26 cellular contexts compared by ENCODE assay signal in genomic region chr9:86600977-86601376, GRCh38.
"Had no signal": no experiment of that assay in that cellular context is flagged by ENCODE, and none has a peak within 500 bp of the region (broad histone marks: within the 10 kb centered on the region; RNA-seq: fewer than 3 reads in every experiment).

No MANE protein-coding gene starts in this region.

- H3K36me3 ChIP-seq: esophagus muscularis mucosa, ovary, prostate gland, right atrium auricular region had no signal

- H3K36me3 Mint-ChIP-seq: activated CD8-positive, alpha-beta memory T cell treated with anti-CD3 and anti-CD28 coated beads, Interleukin-2, amount 10 ng/mL, durations not matched to agents 7 days and 5 days; immature natural killer cell had no signal

- ATAC-seq: activated CD8-positive, alpha-beta memory T cell treated with anti-CD3 and anti-CD28 coated beads, Interleukin-2, amount 10 ng/mL, durations not matched to agents 7 days and 5 days; activated CD8-positive, alpha-beta T cell treated with anti-CD3 and anti-CD28 coated beads for 36 hours; activated naive CD8-positive, alpha-beta T cell treated with anti-CD3 and anti-CD28 coated beads, Interleukin-2, amount 50 U/mL, for 24 hours; effector memory CD8-positive, alpha-beta T cell; left lobe of liver; stimulated activated naive CD8-positive, alpha-beta T cell treated with anti-CD3 and anti-CD28 coated beads, Interleukin-15, Interleukin-2, amounts not matched to agents 100 U/mL and 50 U/mL, for 24 hours had no signal

- H3K4me3 ChIP-seq: esophagus muscularis mucosa, hepatocyte, lung, ovary, prostate gland, right atrium auricular region had no signal

- H2AFZ ChIP-seq: hepatocyte had no signal

- H3K4me1 ChIP-seq: prostate gland had no signal

- H3K9me3 ChIP-seq: esophagus muscularis mucosa, ovary, prostate gland, right atrium auricular region had no signal

- H3K4me2 ChIP-seq: hepatocyte had no signal

- H3K4me3 Mint-ChIP-seq: activated CD4-positive, alpha-beta T cell treated with anti-CD3 and anti-CD28 coated beads, Interleukin-2, amount 10 ng/mL, durations not matched to agents 7 days and 5 days; activated CD8-positive, alpha-beta memory T cell treated with anti-CD3 and anti-CD28 coated beads, Interleukin-2, amount 10 ng/mL, durations not matched to agents 7 days and 5 days; activated CD8-positive, alpha-beta T cell treated with anti-CD3 and anti-CD28 coated beads for 36 hours; activated naive CD8-positive, alpha-beta T cell treated with anti-CD3 and anti-CD28 coated beads, Interleukin-2, amount 50 U/mL, for 24 hours; central memory CD8-positive, alpha-beta T cell; effector memory CD8-positive, alpha-beta T cell; immature natural killer cell; neural crest cell had no signal

- DNase-seq: activated CD4-positive, alpha-beta T cell treated with anti-CD3 and anti-CD28 coated beads, Interleukin-2, amount 10 ng/mL, durations not matched to agents 7 days and 5 days; activated CD4-positive, CD25-positive, alpha-beta regulatory T cell treated with anti-CD3 and anti-CD28 coated beads, Interleukin-2, amount 50 U/mL, for 72 hours; activated CD8-positive, alpha-beta memory T cell treated with anti-CD3 and anti-CD28 coated beads, Interleukin-2, amount 10 ng/mL, durations not matched to agents 7 days and 5 days; activated CD8-positive, alpha-beta T cell treated with anti-CD3 and anti-CD28 coated beads for 36 hours; activated effector memory CD4-positive, alpha-beta T cell treated with anti-CD3 and anti-CD28 coated beads, Interleukin-2, amount 50 U/mL, for 16 hours; activated naive CD4-positive, alpha-beta T cell treated with anti-CD3 and anti-CD28 coated beads, Interleukin-2, amount 50 U/mL, for 16 hours; activated naive CD8-positive, alpha-beta T cell treated with anti-CD3 and anti-CD28 coated beads, Interleukin-2, amount 50 U/mL, for 24 hours; activated T-cell treated with anti-CD3 and anti-CD28 coated beads for 4 hours; effector memory CD8-positive, alpha-beta T cell; glutamatergic neuron; immature natural killer cell; ovary; stimulated activated CD4-positive, alpha-beta T cell treated with anti-CD3 and anti-CD28 coated beads, Interleukin-12 subunit alpha, Interleukin-12 subunit beta, amount 100 ng/mL, for 4 hours; stimulated activated CD4-positive, alpha-beta T cell treated with anti-CD3 and anti-CD28 coated beads, Interleukin-4, amount 100 ng/mL, for 4 hours; stimulated activated naive CD8-positive, alpha-beta T cell treated with anti-CD3 and anti-CD28 coated beads, Interleukin-15, Interleukin-2, amounts not matched to agents 100 U/mL and 50 U/mL, for 24 hours had no signal

- H3K27ac ChIP-seq: esophagus muscularis mucosa, hepatocyte, ovary, prostate gland, right atrium auricular region, VCaP had no signal

- H3K79me2 ChIP-seq: hepatocyte had no signal

- H3K4me1 Mint-ChIP-seq: activated CD4-positive, alpha-beta T cell treated with anti-CD3 and anti-CD28 coated beads, Interleukin-2, amount 10 ng/mL, durations not matched to agents 7 days and 5 days; activated CD8-positive, alpha-beta memory T cell treated with anti-CD3 and anti-CD28 coated beads, Interleukin-2, amount 10 ng/mL, durations not matched to agents 7 days and 5 days; activated naive CD8-positive, alpha-beta T cell treated with anti-CD3 and anti-CD28 coated beads, Interleukin-2, amount 50 U/mL, for 24 hours; central memory CD8-positive, alpha-beta T cell; immature natural killer cell had no signal

- H3K9me3 Mint-ChIP-seq: activated CD4-positive, alpha-beta T cell treated with anti-CD3 and anti-CD28 coated beads, Interleukin-2, amount 10 ng/mL, durations not matched to agents 7 days and 5 days; activated CD8-positive, alpha-beta T cell treated with anti-CD3 and anti-CD28 coated beads for 36 hours; activated naive CD8-positive, alpha-beta T cell treated with anti-CD3 and anti-CD28 coated beads, Interleukin-2, amount 50 U/mL, for 24 hours; effector memory CD8-positive, alpha-beta T cell; neural crest cell had no signal

- FAIRE-seq: colon, frontal cortex had no signal

- H3K27ac Mint-ChIP-seq: activated CD4-positive, alpha-beta T cell treated with anti-CD3 and anti-CD28 coated beads, Interleukin-2, amount 10 ng/mL, durations not matched to agents 7 days and 5 days; activated CD8-positive, alpha-beta memory T cell treated with anti-CD3 and anti-CD28 coated beads, Interleukin-2, amount 10 ng/mL, durations not matched to agents 7 days and 5 days; activated CD8-positive, alpha-beta T cell treated with anti-CD3 and anti-CD28 coated beads for 36 hours; activated naive CD8-positive, alpha-beta T cell treated with anti-CD3 and anti-CD28 coated beads, Interleukin-2, amount 50 U/mL, for 24 hours; effector memory CD8-positive, alpha-beta T cell; immature natural killer cell had no signal

- H3K27me3 ChIP-seq: esophagus muscularis mucosa, hepatocyte, ovary, right atrium auricular region had no signal
